Comparison of ENCODE assay signal across 8 cellular contexts in the genomic region with DNA sequence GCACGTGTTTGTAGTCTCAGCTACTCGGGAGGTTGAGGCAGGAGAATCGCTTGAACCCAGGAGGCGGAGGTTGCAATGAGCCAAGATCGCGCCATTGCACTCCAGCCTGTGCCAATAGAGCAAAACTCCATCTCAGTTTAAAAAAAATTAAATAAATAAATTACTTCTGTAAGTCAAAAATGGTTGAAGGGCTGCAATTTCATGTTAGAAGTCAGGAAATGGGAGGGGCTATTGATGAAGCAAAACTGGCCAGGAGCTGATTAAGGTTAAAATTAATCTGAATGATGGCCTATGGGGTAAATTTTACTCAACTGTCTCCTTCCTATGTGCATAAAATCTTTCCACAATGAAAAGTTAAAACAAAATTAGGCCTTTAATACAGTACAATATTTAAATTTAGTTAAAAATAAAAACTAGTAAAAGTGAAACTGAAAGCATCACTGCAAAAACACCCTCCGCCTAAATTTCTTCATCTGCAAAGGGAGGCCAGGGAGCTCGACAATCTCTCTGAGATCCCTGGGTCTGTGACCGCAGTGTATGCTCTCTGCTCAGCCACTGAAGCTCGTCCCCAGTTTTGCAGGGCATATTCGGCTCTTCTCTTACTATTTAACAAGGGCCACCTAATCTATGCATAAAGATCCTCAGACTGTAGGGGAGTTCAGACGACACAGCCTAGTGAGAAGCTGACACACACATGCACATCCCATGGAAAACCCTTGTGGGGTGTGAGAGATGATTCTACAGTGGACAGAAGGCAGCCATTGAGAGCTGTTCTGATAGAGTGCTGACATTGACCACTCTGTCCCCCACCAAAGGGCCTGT. TPM values are rescaled to one million over a fixed set of nuclear protein-coding genes. Genes with fewer than 3 reads are reported as not detected.
DNase-seq lines count a peak whose midpoint lies in the region; ATAC-seq and TF ChIP-seq lines count a peak whose summit lies in the region.

No MANE protein-coding gene starts in this region.

- peak; percentile 43 for ATAC-seq in GM18870 (IDR thresholded peaks at IDR 0.05; ENCODE audit: unreplicated experiment)
- peak; percentile 43 for ATAC-seq in HG03045 (IDR thresholded peaks at IDR 0.05; ENCODE audit: unreplicated experiment)
- peak; percentile 27 to 67 (median 28) for ATAC-seq in T-cell (replicated peaks in 1 of 4)
- ATAC-seq in psoas muscle = peak in 3 of 4 donors; percentile 14 to 20 (median 19)
- ATAC-seq in HG03457 (IDR thresholded peaks at IDR 0.05; ENCODE audit: unreplicated experiment) = no peak

- no peak for TF ChIP-seq CTCF in chondrocyte (IDR thresholded peaks at IDR 0.05)
- no peak for TF ChIP-seq CTCF in psoas muscle (IDR thresholded peaks at IDR 0.05)

- H3K4me3 ChIP-seq in psoas muscle = peak overlapping the region; percentile 15

- intact Hi-C loops in psoas muscle (cut with DNase I) = no loop called here

- WGBS in psoas muscle, 3 donors = 63 to 67% (median 67%) methylated on average over 12 of the region's 12 CpGs

- CTCF ChIA-PET in T-cell (lab: Charles Lee) = interaction anchor here (0.5 to 2.3 kb wide), 5 partner anchors 57 to 317 kb away, joined by 3 to 12 read pairs (median 4); a partner anchor contains a TSS

- peaks cover 0 to 61% of the 10 kb centered on the region in 2 donors for H3K36me3 ChIP-seq in psoas muscle (ENCODE audit: insufficient read depth in 1 of 2, low read depth in 1 of 2)

- H3K9me3 ChIP-seq in psoas muscle = no peaks in the 10 kb centered on the region

- H3K4me1 ChIP-seq in psoas muscle = peaks cover 33% of the 10 kb centered on the region

- H3K4me1 Mint-ChIP-seq in T-cell = peaks cover 62 to 86% (median 74%) of the 10 kb centered on the region in 3 donors
- peaks cover 12% of the 10 kb centered on the region for H3K4me1 Mint-ChIP-seq in chondrocyte (ENCODE audit: low read depth)

- peak overlapping the region; percentile 65 for H3K27ac ChIP-seq in psoas muscle

- H3K27me3 ChIP-seq in psoas muscle (ENCODE audit: insufficient read depth in 3 of 3, low read length in 2 of 3) = no peaks in the 10 kb centered on the region

- H3K27me3 Mint-ChIP-seq in T-cell (no peaks in the 10 kb centered on the region), chondrocyte (ENCODE audit: low read depth) (no peaks in the 10 kb centered on the region)

- POLR2A ChIA-PET in T-cell (lab: Charles Lee) = interaction anchor here (0.6 to 0.9 kb wide), 5 partner anchors 18 to 118 kb away, joined by 3 to 4 read pairs (median 3); a partner anchor contains a TSS

- H3K27ac Mint-ChIP-seq in T-cell = peak overlapping the region; percentile 82 to 94
- H3K27ac Mint-ChIP-seq in chondrocyte (ENCODE audit: unreplicated experiment) = peak overlapping the region; percentile 79

- peak overlapping the region; percentile 76 to 80 (median 78) for H3K4me3 Mint-ChIP-seq in T-cell
- H3K4me3 Mint-ChIP-seq in chondrocyte (ENCODE audit: unreplicated experiment) = no peak overlapping the region

- H3K36me3 Mint-ChIP-seq in T-cell (peaks cover 44% of the 10 kb centered on the region), chondrocyte (ENCODE audit: low read depth) (peaks cover 14% of the 10 kb centered on the region)

- peak; percentile 3 to 47 (median 22) for DNase-seq in T-cell
- no peak for DNase-seq in chondrocyte (ENCODE audit: low spot score)
- DNase-seq in psoas muscle = no peak
- DNase-seq in NCI-H748 treated with DMSO at 0.1 percent for 48 hours (lab: John Stamatoyannopoulos, UW) = no peak
- no peak for DNase-seq in SHP77 treated with DMSO at 0.1 percent for 48 hours (lab: John Stamatoyannopoulos, UW)

- H3K9me3 Mint-ChIP-seq in T-cell (no peaks in the 10 kb centered on the region), chondrocyte (ENCODE audit: low read depth) (peaks cover 2% of the 10 kb centered on the region)

RNA-seq across cellular contexts. Expression of a gene that starts 57.2 kb away (rescaled TPM):
- total RNA-seq in T-cell (10 to 100 TPM; 45.5 to 73.4 (median 59.1) TPM), chondrocyte (11.7 to 13.2 TPM (median 12.2 TPM) in 3 replicates), psoas muscle (10 to 100 TPM; 14.6 to 23.4 (median 16.3) TPM)
- 10 to 100 TPM in 2 of 3 donors, 1 to 10 TPM in 1; 6.7 to 28.9 (median 21.1) TPM for polyA plus RNA-seq in psoas muscle

Comparison
In these comparisons a context has a peak if more than half of its experiments do, and no peak if none do; other contexts are left out.
1. DNase-seq: peak in T-cell (34 of 34); none in chondrocyte (single experiment), psoas muscle (0 of 2), NCI-H748 treated with DMSO at 0.1 percent for 48 hours (single experiment) and SHP77 treated with DMSO at 0.1 percent for 48 hours (single experiment).